ENCODE assay signal across 26 cellular contexts in the genomic region with DNA sequence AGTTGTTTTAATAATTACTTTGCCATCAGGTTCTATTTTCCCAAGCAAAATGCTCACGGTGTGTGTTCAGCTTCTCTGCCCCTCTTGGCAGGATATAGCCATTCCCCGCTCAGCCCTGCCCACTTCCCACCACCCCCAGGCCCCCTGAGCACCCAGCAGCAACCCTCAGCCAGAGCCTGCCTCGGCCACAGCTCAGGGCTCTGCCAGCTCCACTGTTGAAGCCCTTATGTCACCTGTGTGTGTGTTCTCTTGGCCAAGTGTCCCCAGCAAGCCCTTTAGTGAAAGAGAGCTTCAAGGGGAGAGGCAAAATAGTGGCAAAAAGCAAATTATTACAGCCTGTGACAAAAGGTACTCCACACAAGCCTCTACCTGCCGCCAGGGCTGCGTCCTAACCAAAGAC.
"Had no signal": no experiment of that assay in that cellular context is flagged by ENCODE, and none has a peak within 500 bp of the region (broad histone marks: within the 10 kb centered on the region; RNA-seq: fewer than 3 reads in every experiment).

No MANE protein-coding gene starts in this region.

- H3K36me3 ChIP-seq: ascending aorta, Peyer's patch, SJCRH30 had no signal

- H3K9ac ChIP-seq: SK-N-SH had no signal

- H3K9me3 ChIP-seq: ascending aorta, body of pancreas, Peyer's patch, SJCRH30, SK-N-SH had no signal

- H3K9me2 ChIP-seq: SK-N-SH had no signal

- H3K4me2 ChIP-seq: SK-N-SH had no signal

- DNase-seq: activated CD4-positive, alpha-beta memory T cell treated with anti-CD3 and anti-CD28 coated beads for 36 hours; activated CD4-positive, alpha-beta T cell treated with anti-CD3 and anti-CD28 coated beads for 1 hour; activated CD4-positive, alpha-beta T cell treated with anti-CD3 and anti-CD28 coated beads, Interleukin-2, amount 10 ng/mL, durations not matched to agents 7 days and 5 days; activated CD8-positive, alpha-beta memory T cell treated with anti-CD3 and anti-CD28 coated beads for 24 hours; activated effector memory CD4-positive, alpha-beta T cell treated with anti-CD3 and anti-CD28 coated beads, Interleukin-2, amount 50 U/mL, for 16 hours; activated naive CD4-positive, alpha-beta T cell treated with Interleukin-2 at 50 U/mL for 16 hours; activated naive CD8-positive, alpha-beta T cell treated with anti-CD3 and anti-CD28 coated beads, Interleukin-2, amount 50 U/mL, for 24 hours; activated T-cell treated with anti-CD3 and anti-CD28 coated beads, Interleukin-2, amount 50 U/mL, for 4 hours; amniotic stem cell; body of pancreas; central memory CD4-positive, alpha-beta T cell; NCI-H1048; NCI-H146; NCI-H187 treated with DMSO at 0.1 percent for 48 hours; NCI-H345; NCI-H510A; NCI-H526 treated with DMSO at 0.1 percent for 48 hours; NCI-H82; Peyer's patch; Right ventricle myocardium superior; SJCRH30; SK-N-SH had no signal

- H3K4me1 ChIP-seq: ascending aorta, body of pancreas, Peyer's patch, SJCRH30 had no signal

- H3K4me3 ChIP-seq: ascending aorta, body of pancreas, Peyer's patch, SJCRH30 had no signal

- H3K27me3 ChIP-seq: ascending aorta, body of pancreas, Peyer's patch, SJCRH30 had no signal

- H3K27ac ChIP-seq: ascending aorta, body of pancreas, Peyer's patch, RWPE1, SJCRH30 had no signal

- ATAC-seq: activated naive CD4-positive, alpha-beta T cell treated with anti-CD3 and anti-CD28 coated beads, Interleukin-2, amount 50 U/mL, for 72 hours; activated naive CD8-positive, alpha-beta T cell treated with anti-CD3 and anti-CD28 coated beads, Interleukin-2, amount 50 U/mL, for 24 hours; activated T-cell treated with anti-CD3 and anti-CD28 coated beads, Interleukin-2, amount 50 U/mL, for 4 hours; body of pancreas; WTC11 had no signal
